ENCODE assay signal across 8 cellular contexts in genomic region chr6:80633412-80633811, GRCh38.
"Had no signal": no experiment of that assay in that cellular context is flagged by ENCODE, and none has a peak within 500 bp of the region (broad histone marks: within the 10 kb centered on the region; RNA-seq: fewer than 3 reads in every experiment).

No MANE protein-coding gene starts in this region.

- DNase-seq: H9, HCEC 1CT, KBM-7 had no signal

- H3K27ac ChIP-seq: KMS-11 had no signal

- H3K4me3 ChIP-seq: GM23338 had no signal

- H3K9ac ChIP-seq: KMS-11 had no signal

- ATAC-seq: GM23338 had no signal

- FAIRE-seq: H1, H54, HTR-8/SVneo had no signal

- H3K4me2 ChIP-seq: GM23338, KMS-11 had no signal

- H2AFZ ChIP-seq: GM23338 had no signal
